In genomic region chr3:12579456-12579855, GRCh38 we compare ENCODE assay signal across 19 cellular contexts. TPM values are rescaled to one million over a fixed set of nuclear protein-coding genes. Genes with fewer than 3 reads are reported as not detected.
DNase-seq lines count a peak whose midpoint lies in the region; ATAC-seq, FAIRE-seq and TF ChIP-seq lines count a peak whose summit lies in the region.
"Had no signal": no experiment of that assay in that cellular context is flagged by ENCODE, and none has a peak within 500 bp of the region (broad histone marks: within the 10 kb centered on the region; RNA-seq: fewer than 3 reads in every experiment).

No MANE protein-coding gene starts in this region.

- DNase-seq in Caco-2 (no peak), astrocyte (ENCODE audit: low read depth) (no peak), NCI-H1417 (lab: John Stamatoyannopoulos, UW) (no peak)
- no peak for DNase-seq in natural killer cell treated with Interleukin-12 subunit alpha and Interleukin-12 subunit beta and Interleukin-15 and Interleukin-18, amount 100 ng/mL, for 72 hours (ENCODE audit: low spot score)
- DNase-seq: CD8-positive, alpha-beta memory T cell; midbrain; NCI-H2081 treated with DMSO at 0.1 percent for 48 hours; NCI-H774; SW 1271; trophoblast cell had no signal

- H3K4me3 Mint-ChIP-seq in Caco-2 (ENCODE audit: unreplicated experiment) (no peak overlapping the region), astrocyte (ENCODE audit: unreplicated experiment) (peak overlapping the region; percentile 27)
- H3K4me3 Mint-ChIP-seq in natural killer cell treated with Interleukin-12 subunit alpha and Interleukin-12 subunit beta and Interleukin-15 and Interleukin-18, amount 100 ng/mL, for 72 hours: no peak overlapping the region
- H3K4me3 Mint-ChIP-seq: activated T-helper 1 cell treated with anti-CD3 and anti-CD28 coated beads, Interleukin-12 subunit alpha, Interleukin-12 subunit beta, Interleukin-2, Interleukin-4 antibody, amounts not matched to agents 30 ng/mL and 10 ng/mL and 1 ng/mL, durations not matched to agents 14 hours and 24 hours and 36 hours; CD8-positive, alpha-beta memory T cell had no signal

- intact Hi-C loops in Caco-2 (cut with micrococcal nuclease; ENCODE audit: unreplicated experiment): no loop called here

- BruUV-seq in Caco-2 (replicated peaks; lab: Mats Ljungman, UMichigan): no TSS peak

- no peak overlapping the region for H2AFZ ChIP-seq in astrocyte (ENCODE audit: low read depth, low read length)

- CTCF ChIA-PET in Caco-2 (lab: Charles Lee): no interaction called here

- no peaks in the 10 kb centered on the region for H3K9me3 Mint-ChIP-seq in Caco-2 (ENCODE audit: unreplicated experiment)
- H3K9me3 Mint-ChIP-seq in astrocyte (ENCODE audit: unreplicated experiment): no peaks in the 10 kb centered on the region
- H3K9me3 Mint-ChIP-seq in natural killer cell treated with Interleukin-12 subunit alpha and Interleukin-12 subunit beta and Interleukin-15 and Interleukin-18, amount 100 ng/mL, for 72 hours: no peaks in the 10 kb centered on the region
- H3K9me3 Mint-ChIP-seq: activated T-helper 1 cell treated with anti-CD3 and anti-CD28 coated beads, Interleukin-12 subunit alpha, Interleukin-12 subunit beta, Interleukin-2, Interleukin-4 antibody, amounts not matched to agents 30 ng/mL and 10 ng/mL and 1 ng/mL, durations not matched to agents 14 hours and 24 hours and 36 hours had no signal

- H3K36me3 Mint-ChIP-seq in Caco-2 (ENCODE audit: insufficient read depth, unreplicated experiment) (peaks cover 94% of the 10 kb centered on the region), astrocyte (ENCODE audit: low read depth, unreplicated experiment) (peaks cover 22% of the 10 kb centered on the region)
- peaks cover 37% of the 10 kb centered on the region for H3K36me3 Mint-ChIP-seq in natural killer cell treated with Interleukin-12 subunit alpha and Interleukin-12 subunit beta and Interleukin-15 and Interleukin-18, amount 100 ng/mL, for 72 hours

- no peaks in the 10 kb centered on the region for H3K27me3 ChIP-seq in BLaER1 treated with 17β-estradiol and CSF1 and Interleukin-3, amounts not matched to agents 10 nM and 100 nM
- H3K27me3 ChIP-seq in Caco-2 (replicated peaks; ENCODE audit: control insufficient read depth, insufficient read depth, low read length) (no peaks in the 10 kb centered on the region), astrocyte (ENCODE audit: insufficient read depth, low read length) (no peaks in the 10 kb centered on the region)
- H3K27me3 ChIP-seq: gastroesophageal sphincter had no signal

- H3K4me3 ChIP-seq in BLaER1 treated with 17β-estradiol and CSF1 and Interleukin-3, amounts not matched to agents 10 nM and 100 nM: no peak overlapping the region; a peak in 1 of 20 replicates
- no peak overlapping the region for H3K4me3 ChIP-seq in Caco-2 (ENCODE audit: low read depth, low read length)
- H3K4me3 ChIP-seq in astrocyte (ENCODE audit: insufficient read depth, low read depth, low read length): no peak overlapping the region
- H3K4me3 ChIP-seq: gastroesophageal sphincter, prostate gland had no signal

- H3K36me3 ChIP-seq in BLaER1 treated with 17β-estradiol and CSF1 and Interleukin-3, amounts not matched to agents 10 nM and 100 nM: peaks cover 92 to 98% (median 96%) of the 10 kb centered on the region in 11 experiments
- H3K36me3 ChIP-seq in Caco-2 (ENCODE audit: control insufficient read depth, insufficient read depth, low read length) (peaks cover 7% of the 10 kb centered on the region), astrocyte (ENCODE audit: insufficient read depth, low read length) (peaks cover 55% of the 10 kb centered on the region)

- peaks cover 9 to 20% (median 18%) of the 10 kb centered on the region in 11 experiments; a peak in 20 of 22 replicates for H3K9me3 ChIP-seq in BLaER1 treated with 17β-estradiol and CSF1 and Interleukin-3, amounts not matched to agents 10 nM and 100 nM (replicated peaks in 1 of 11)
- H3K9me3 ChIP-seq in Caco-2 (0 out of 2 replicates have a peak, but pooled peaks cover 2% of the 10 kb centered on the region), astrocyte (ENCODE audit: insufficient read depth, low read depth, low read length) (no peaks in the 10 kb centered on the region)
- H3K9me3 ChIP-seq: gastroesophageal sphincter, prostate gland had no signal

- H3K4me1 Mint-ChIP-seq in Caco-2 (ENCODE audit: low read depth, unreplicated experiment): no peaks in the 10 kb centered on the region
- peaks cover 10% of the 10 kb centered on the region for H3K4me1 Mint-ChIP-seq in astrocyte (ENCODE audit: low read depth, unreplicated experiment)
- H3K4me1 Mint-ChIP-seq in natural killer cell treated with Interleukin-12 subunit alpha and Interleukin-12 subunit beta and Interleukin-15 and Interleukin-18, amount 100 ng/mL, for 72 hours (ENCODE audit: low read depth in 2 of 2): peaks cover 0 to 11% of the 10 kb centered on the region in 2 donors

- peak overlapping the region; percentile 36 to 73 (median 69) for H3K4me2 ChIP-seq in BLaER1 treated with 17β-estradiol and CSF1 and Interleukin-3, amounts not matched to agents 10 nM and 100 nM
- peak overlapping the region; percentile 5 for H3K4me2 ChIP-seq in astrocyte (ENCODE audit: low read length)

- POLR2A ChIA-PET in Caco-2 (lab: Charles Lee): no interaction called here

- FAIRE-seq in astrocyte (lab: Jason Lieb, UNC): no peak
- FAIRE-seq: GM12891, HTR-8/SVneo, RCC 7860 had no signal

- TF ChIP-seq CTCF in Caco-2 (IDR thresholded peaks at IDR 0.05; ENCODE audit: insufficient read depth in 1 of 2, low read depth in 1 of 2, low read length in 1 of 2, severe bottlenecking in 1 of 2, unreplicated experiment in 1 of 2): no peak
- TF ChIP-seq CTCF in astrocyte (IDR thresholded peaks at IDR 0.05; ENCODE audit: insufficient read depth, low read depth, low read length): no peak

- H4K20me1 ChIP-seq in BLaER1 treated with 17β-estradiol and CSF1 and Interleukin-3, amounts not matched to agents 10 nM and 100 nM: peaks cover 23 to 81% (median 63%) of the 10 kb centered on the region in 11 experiments; a peak in 21 of 22 replicates
- H4K20me1 ChIP-seq in astrocyte (ENCODE audit: insufficient read depth, low read length): peaks cover 79% of the 10 kb centered on the region

- ATAC-seq in natural killer cell treated with Interleukin-12 subunit alpha and Interleukin-12 subunit beta and Interleukin-15 and Interleukin-18, amount 100 ng/mL, for 72 hours: no peak
- ATAC-seq in GM18868 (IDR thresholded peaks at IDR 0.05; ENCODE audit: unreplicated experiment) (no peak), GM18907 (IDR thresholded peaks at IDR 0.05; ENCODE audit: unreplicated experiment) (no peak)
- ATAC-seq: gastroesophageal sphincter had no signal

- peaks cover 15 to 32% (median 17%) of the 10 kb centered on the region in 10 experiments for H3K4me1 ChIP-seq in BLaER1 treated with 17β-estradiol and CSF1 and Interleukin-3, amounts not matched to agents 10 nM and 100 nM
- H3K4me1 ChIP-seq in Caco-2: no peaks in the 10 kb centered on the region
- peaks cover 5% of the 10 kb centered on the region for H3K4me1 ChIP-seq in astrocyte (ENCODE audit: insufficient read depth, low read length)
- H3K4me1 ChIP-seq: prostate gland had no signal

- H3K27ac ChIP-seq in BLaER1 treated with 17β-estradiol and CSF1 and Interleukin-3, amounts not matched to agents 10 nM and 100 nM: peak overlapping the region in 10 of 11 experiments; percentile 27 to 71 (median 46); a peak in 16 of 22 replicates
- H3K27ac ChIP-seq in astrocyte (ENCODE audit: low read depth, low read length): no peak overlapping the region
- H3K27ac ChIP-seq: prostate gland had no signal

- peaks cover 21% of the 10 kb centered on the region for H3K79me2 ChIP-seq in astrocyte (ENCODE audit: insufficient read depth, low read length)

- H3K9ac ChIP-seq in BLaER1 treated with 17β-estradiol and CSF1 and Interleukin-3, amounts not matched to agents 10 nM and 100 nM: peak overlapping the region in 7 of 11 experiments; percentile 5 to 50 (median 23); a peak in 5 of 22 replicates
- H3K9ac ChIP-seq in astrocyte (ENCODE audit: low read length): no peak overlapping the region

- H3K27ac Mint-ChIP-seq in Caco-2 (ENCODE audit: unreplicated experiment) (peak overlapping the region; percentile 51), astrocyte (ENCODE audit: unreplicated experiment) (peak overlapping the region; percentile 38)
- H3K27ac Mint-ChIP-seq in natural killer cell treated with Interleukin-12 subunit alpha and Interleukin-12 subunit beta and Interleukin-15 and Interleukin-18, amount 100 ng/mL, for 72 hours: peak overlapping the region; percentile 30 to 74

- H3K27me3 Mint-ChIP-seq in Caco-2 (ENCODE audit: insufficient read depth, unreplicated experiment) (no peaks in the 10 kb centered on the region), astrocyte (ENCODE audit: low read depth, unreplicated experiment) (no peaks in the 10 kb centered on the region)
- no peaks in the 10 kb centered on the region for H3K27me3 Mint-ChIP-seq in natural killer cell treated with Interleukin-12 subunit alpha and Interleukin-12 subunit beta and Interleukin-15 and Interleukin-18, amount 100 ng/mL, for 72 hours

RNA-seq across cellular contexts. Expression of gene MKRN2, which starts 22.6 kb away (rescaled TPM):
- 22.4 and 25.2 TPM in 2 replicates for total RNA-seq in Caco-2 (2022)
- total RNA-seq in astrocyte: 36.7 and 38.2 TPM in 2 replicates
- total RNA-seq in natural killer cell treated with Interleukin-12 subunit alpha and Interleukin-12 subunit beta and Interleukin-15 and Interleukin-18, amount 100 ng/mL, for 72 hours: 10 to 100 TPM; 24.6 to 27.5 TPM

RNA-seq across cellular contexts. Expression of gene MKRN2OS, which starts 34.2 kb away (rescaled TPM):
- total RNA-seq in Caco-2 (2022): 1.6 and 1.7 TPM in 2 replicates
- total RNA-seq in astrocyte: 0.25 TPM in 1 of 2 replicates, not detected in the other
- not detected for total RNA-seq in natural killer cell treated with Interleukin-12 subunit alpha and Interleukin-12 subunit beta and Interleukin-15 and Interleukin-18, amount 100 ng/mL, for 72 hours
- total RNA-seq: activated T-helper 1 cell treated with anti-CD3 and anti-CD28 coated beads, Interleukin-12 subunit alpha, Interleukin-12 subunit beta, Interleukin-2, Interleukin-4 antibody, amounts not matched to agents 30 ng/mL and 10 ng/mL and 1 ng/mL, durations not matched to agents 14 hours and 24 hours and 36 hours; CD8-positive, alpha-beta memory T cell had no signal
